In genomic region chr7:142328551-142328950, GRCh38 we compare ENCODE assay signal across 29 cellular contexts.
DNase-seq lines count a peak whose midpoint lies in the region; ATAC-seq and TF ChIP-seq lines count a peak whose summit lies in the region.
"Had no signal": no experiment of that assay in that cellular context is flagged by ENCODE, and none has a peak within 500 bp of the region (broad histone marks: within the 10 kb centered on the region; RNA-seq: fewer than 3 reads in every experiment).

No MANE protein-coding gene starts in this region.

- ATAC-seq in activated CD4-positive, alpha-beta T cell treated with anti-CD3 and anti-CD28 coated beads for 36 hours: no peak
- no peak for ATAC-seq in CD4-positive, CD25-positive, alpha-beta regulatory T cell (ENCODE audit: low read depth in 2 of 2)
- no peak for ATAC-seq in GM21423 (IDR thresholded peaks at IDR 0.05; ENCODE audit: unreplicated experiment)
- ATAC-seq in HG03025 (IDR thresholded peaks at IDR 0.05; ENCODE audit: low FRiP score, unreplicated experiment): no peak
- no peak for ATAC-seq in HG03095 (IDR thresholded peaks at IDR 0.05; ENCODE audit: unreplicated experiment)
- ATAC-seq: A549, K562 had no signal

- POLR2A ChIA-PET in activated CD4-positive, alpha-beta T cell treated with anti-CD3 and anti-CD28 coated beads for 36 hours (lab: Charles Lee): no interaction called here

- peak overlapping the region; percentile 29 for H3K4me3 Mint-ChIP-seq in activated CD4-positive, alpha-beta T cell treated with anti-CD3 and anti-CD28 coated beads for 36 hours
- H3K4me3 Mint-ChIP-seq in CD4-positive, CD25-positive, alpha-beta regulatory T cell: peak overlapping the region in 3 of 4 donors; percentile 31 to 67 (median 61)
- H3K4me3 Mint-ChIP-seq in neural progenitor cell: no peak overlapping the region
- H3K4me3 Mint-ChIP-seq: stimulated activated naive CD8-positive, alpha-beta T cell treated with anti-CD3 and anti-CD28 coated beads, Interleukin-15, Interleukin-2, amounts not matched to agents 100 ng/mL and 50 ng/mL, for 24 hours had no signal

- DNase-seq in activated CD4-positive, alpha-beta T cell treated with anti-CD3 and anti-CD28 coated beads for 36 hours: no peak
- DNase-seq in activated CD4-positive, alpha-beta T cell treated with anti-CD3 and anti-CD28 coated beads, Interleukin-2, amount 50 U/mL, for 48 hours: no peak
- no peak for DNase-seq in CD4-positive, CD25-positive, alpha-beta regulatory T cell
- DNase-seq in WERI-Rb-1 (no peak), neural progenitor cell (ENCODE audit: low spot score) (no peak)
- DNase-seq: activated CD4-positive, alpha-beta T cell treated with anti-CD3 and anti-CD28 coated beads, Interleukin-2, amount 50 U/mL, for 4 hours; activated T-cell treated with anti-CD3 and anti-CD28 coated beads, Interleukin-2, amount 50 U/mL, for 1 hour; amygdala; effector memory CD4-positive, alpha-beta T cell; erythroblast; GDM1; left ventricle myocardium inferior; mesendoderm; MG63; NCI-H2081; NCI-H345; NCI-H748 treated with DMSO at 0.1 percent for 48 hours; occipital lobe had no signal

- peaks cover 4% of the 10 kb centered on the region for H3K27me3 Mint-ChIP-seq in activated CD4-positive, alpha-beta T cell treated with anti-CD3 and anti-CD28 coated beads for 36 hours
- peaks cover 7% of the 10 kb centered on the region for H3K27me3 Mint-ChIP-seq in CD4-positive, CD25-positive, alpha-beta regulatory T cell
- H3K27me3 Mint-ChIP-seq in neural progenitor cell (ENCODE audit: insufficient read depth, low read depth): peaks cover 11% of the 10 kb centered on the region

- no peaks in the 10 kb centered on the region for H3K9me3 ChIP-seq in CD4-positive, CD25-positive, alpha-beta regulatory T cell (ENCODE audit: control insufficient read depth in 2 of 2, low read length in 2 of 2)
- H3K9me3 ChIP-seq in WERI-Rb-1 (ENCODE audit: severe bottlenecking) (no peaks in the 10 kb centered on the region), neural progenitor cell (ENCODE audit: low read depth) (no peaks in the 10 kb centered on the region)
- H3K9me3 ChIP-seq: A549, breast epithelium, left ventricle myocardium inferior, MG63, thyroid gland, vagina had no signal

- peaks cover 9% of the 10 kb centered on the region for H4K20me1 ChIP-seq in neural progenitor cell (ENCODE audit: low read depth)

- peaks cover 7% of the 10 kb centered on the region for H3F3A ChIP-seq in neural progenitor cell (ENCODE audit: low read depth)

- no peak overlapping the region for H3K4me3 ChIP-seq in CD4-positive, CD25-positive, alpha-beta regulatory T cell (ENCODE audit: low read depth, low read length)
- H3K4me3 ChIP-seq in WERI-Rb-1 (ENCODE audit: low read depth, low read length): peak overlapping the region; percentile 41
- H3K4me3 ChIP-seq in neural progenitor cell: no peak overlapping the region
- H3K4me3 ChIP-seq: A549, breast epithelium, K562, left ventricle myocardium inferior, MG63, thyroid gland, vagina had no signal

- CTCF ChIA-PET in activated CD4-positive, alpha-beta T cell treated with anti-CD3 and anti-CD28 coated beads for 36 hours (lab: Charles Lee): no interaction called here

- TF ChIP-seq CTCF in WERI-Rb-1 (IDR thresholded peaks at IDR 0.05; ENCODE audit: low read depth, low read length) (no peak), neural progenitor cell (IDR thresholded peaks at IDR 0.05) (no peak)

- H3K4me2 ChIP-seq in neural progenitor cell: peak overlapping the region; percentile 24
- H3K4me2 ChIP-seq: A549 had no signal

- H3K27ac Mint-ChIP-seq in activated CD4-positive, alpha-beta T cell treated with anti-CD3 and anti-CD28 coated beads for 36 hours: no peak overlapping the region
- H3K27ac Mint-ChIP-seq in CD4-positive, CD25-positive, alpha-beta regulatory T cell: peak overlapping the region in 1 of 3 donors; percentile 13
- peak overlapping the region; percentile 94 for H3K27ac Mint-ChIP-seq in neural progenitor cell

- H3K9me3 Mint-ChIP-seq in activated CD4-positive, alpha-beta T cell treated with anti-CD3 and anti-CD28 coated beads for 36 hours (ENCODE audit: low read depth): no peaks in the 10 kb centered on the region
- peaks cover 0 to 2% (median 0%) of the 10 kb centered on the region in 7 donors for H3K9me3 Mint-ChIP-seq in CD4-positive, CD25-positive, alpha-beta regulatory T cell
- H3K9me3 Mint-ChIP-seq in neural progenitor cell: no peaks in the 10 kb centered on the region
- H3K9me3 Mint-ChIP-seq: stimulated activated naive CD8-positive, alpha-beta T cell treated with anti-CD3 and anti-CD28 coated beads, Interleukin-15, Interleukin-2, amounts not matched to agents 100 ng/mL and 50 ng/mL, for 24 hours had no signal

- no peak overlapping the region for H3K27ac ChIP-seq in CD4-positive, CD25-positive, alpha-beta regulatory T cell (ENCODE audit: insufficient read depth, low read length, poor library complexity, severe bottlenecking)
- H3K27ac ChIP-seq in WERI-Rb-1: peak overlapping the region; percentile 98
- no peak overlapping the region for H3K27ac ChIP-seq in neural progenitor cell
- H3K27ac ChIP-seq: A549, breast epithelium, left ventricle myocardium inferior, RWPE1, thyroid gland, vagina, VCaP had no signal

- no peaks in the 10 kb centered on the region for H3K79me2 ChIP-seq in neural progenitor cell (ENCODE audit: low read depth)

- H3K36me3 ChIP-seq in CD4-positive, CD25-positive, alpha-beta regulatory T cell (ENCODE audit: control insufficient read depth, insufficient read depth, low read length): no peaks in the 10 kb centered on the region
- H3K36me3 ChIP-seq in WERI-Rb-1: no peaks in the 10 kb centered on the region
- H3K36me3 ChIP-seq in neural progenitor cell: no peaks in the 10 kb centered on the region
- H3K36me3 ChIP-seq: breast epithelium, left ventricle myocardium inferior, MG63, thyroid gland, vagina had no signal

- H3K4me1 Mint-ChIP-seq in activated CD4-positive, alpha-beta T cell treated with anti-CD3 and anti-CD28 coated beads for 36 hours: peaks cover 20% of the 10 kb centered on the region
- peaks cover 0 to 19% (median 3%) of the 10 kb centered on the region in 4 donors for H3K4me1 Mint-ChIP-seq in CD4-positive, CD25-positive, alpha-beta regulatory T cell
- H3K4me1 Mint-ChIP-seq in neural progenitor cell: peaks cover 25% of the 10 kb centered on the region

- H3K4me1 ChIP-seq in CD4-positive, CD25-positive, alpha-beta regulatory T cell (ENCODE audit: control insufficient read depth, insufficient read depth, low read length, poor library complexity, severe bottlenecking): no peaks in the 10 kb centered on the region
- peaks cover 12% of the 10 kb centered on the region for H3K4me1 ChIP-seq in neural progenitor cell
- H3K4me1 ChIP-seq: A549, breast epithelium, left ventricle myocardium inferior, vagina had no signal

- no peak overlapping the region for H2AFZ ChIP-seq in neural progenitor cell (replicated peaks)

- intact Hi-C loops in activated CD4-positive, alpha-beta T cell treated with anti-CD3 and anti-CD28 coated beads for 36 hours (cut with DNase I, micrococcal nuclease): loop anchor here in 1 of 2 experiments (10.0 kb wide), 1 partner anchor 886 kb away; no protein-coding TSS in a partner anchor

- no peaks in the 10 kb centered on the region for H3K36me3 Mint-ChIP-seq in activated CD4-positive, alpha-beta T cell treated with anti-CD3 and anti-CD28 coated beads for 36 hours (ENCODE audit: low read depth)
- H3K36me3 Mint-ChIP-seq in CD4-positive, CD25-positive, alpha-beta regulatory T cell: no peaks in the 10 kb centered on the region
- no peaks in the 10 kb centered on the region for H3K36me3 Mint-ChIP-seq in neural progenitor cell

- no peaks in the 10 kb centered on the region for H3K27me3 ChIP-seq in CD4-positive, CD25-positive, alpha-beta regulatory T cell (ENCODE audit: control insufficient read depth, insufficient read depth, low read length)
- H3K27me3 ChIP-seq in WERI-Rb-1 (ENCODE audit: insufficient read depth, low read depth, severe bottlenecking) (no peaks in the 10 kb centered on the region), neural progenitor cell (no peaks in the 10 kb centered on the region)
- H3K27me3 ChIP-seq: breast epithelium, MG63, thyroid gland, vagina had no signal

- H3K9ac ChIP-seq in neural progenitor cell: no peak overlapping the region
